ENCODE assay signal across 18 cellular contexts in genomic region chr17:4845128-4845527, GRCh38. TPM values are rescaled to one million over a fixed set of nuclear protein-coding genes. Genes with fewer than 3 reads are reported as not detected.
DNase-seq lines count a peak whose midpoint lies in the region; ATAC-seq and TF ChIP-seq lines count a peak whose summit lies in the region.
"Had no signal": no experiment of that assay in that cellular context is flagged by ENCODE, and none has a peak within 500 bp of the region (broad histone marks: within the 10 kb centered on the region; RNA-seq: fewer than 3 reads in every experiment).

No MANE protein-coding gene starts in this region.

- H3K4me1 ChIP-seq in RWPE2 (ENCODE audit: insufficient read depth, poor library complexity, severe bottlenecking) (peaks cover 48% of the 10 kb centered on the region), lower lobe of right lung (peaks cover 70% of the 10 kb centered on the region)

- H3K27ac ChIP-seq in RWPE2 (ENCODE audit: poor library complexity, severe bottlenecking): peak overlapping the region; percentile 99
- peak overlapping the region; percentile 14 for H3K27ac ChIP-seq in lower lobe of right lung
- H3K27ac ChIP-seq: C4-2B had no signal

- H3K9me3 ChIP-seq in RWPE2 (ENCODE audit: severe bottlenecking) (no peaks in the 10 kb centered on the region), lower lobe of right lung (no peaks in the 10 kb centered on the region)
- H3K9me3 ChIP-seq: heart right ventricle, tibial nerve had no signal

- intact Hi-C loops in lower lobe of right lung (cut with DNase I): no loop called here

- TF ChIP-seq CTCF in RWPE2 (IDR thresholded peaks at IDR 0.05; ENCODE audit: poor library complexity, severe bottlenecking): no peak
- no peak for TF ChIP-seq CTCF in lower lobe of right lung (IDR thresholded peaks at IDR 0.05)

- no peak for ATAC-seq in RWPE2 (ENCODE audit: low read depth)
- ATAC-seq in lower lobe of right lung: peak; percentile 67 to 74
- no peak for ATAC-seq in GM19463 (IDR thresholded peaks at IDR 0.05; ENCODE audit: unreplicated experiment)
- ATAC-seq: activated CD4-positive, alpha-beta T cell treated with anti-CD3 and anti-CD28 coated beads for 36 hours had no signal

- H3K27me3 ChIP-seq in RWPE2 (ENCODE audit: insufficient read depth, poor library complexity, severe bottlenecking) (no peaks in the 10 kb centered on the region), lower lobe of right lung (ENCODE audit: low read depth) (no peaks in the 10 kb centered on the region)
- H3K27me3 ChIP-seq: heart right ventricle, tibial nerve had no signal

- H3K4me3 ChIP-seq in RWPE2 (ENCODE audit: severe bottlenecking): no peak overlapping the region
- no peak overlapping the region for H3K4me3 ChIP-seq in lower lobe of right lung
- H3K4me3 ChIP-seq: heart right ventricle, tibial nerve had no signal

- peaks cover 29% of the 10 kb centered on the region for H3K36me3 ChIP-seq in RWPE2 (ENCODE audit: low read depth)
- H3K36me3 ChIP-seq in lower lobe of right lung: no peaks in the 10 kb centered on the region
- H3K36me3 ChIP-seq: tibial nerve had no signal

- DNase-seq in Ammon's horn (ENCODE audit: low spot score): peak; percentile 65
- DNase-seq in RWPE2 (ENCODE audit: low spot score): no peak
- DNase-seq in lower lobe of right lung: no peak
- no peak for DNase-seq in COLO829 (ENCODE audit: low spot score)
- DNase-seq in SW480 (ENCODE audit: low spot score): no peak
- DNase-seq: activated CD4-positive, alpha-beta T cell treated with anti-CD3 and anti-CD28 coated beads for 36 hours; effector memory CD4-positive, alpha-beta T cell; GOT3; heart right ventricle; mesendoderm; NCI-H2081; NCI-H510A treated with DMSO at 0.1 percent for 48 hours; OCI-M1; T-helper 9 cell had no signal

RNA-seq across cellular contexts. Expression of gene MINK1, which starts 12.0 kb away (rescaled TPM):
- 155 TPM for total RNA-seq in lower lobe of right lung

RNA-seq across cellular contexts. Expression of gene PLD2, which starts 38.2 kb away (rescaled TPM):
- 38.4 TPM for total RNA-seq in lower lobe of right lung

RNA-seq across cellular contexts. Expression of gene PSMB6, which starts 49.2 kb away (rescaled TPM):
- 95.5 TPM for total RNA-seq in lower lobe of right lung

RNA-seq across cellular contexts. Expression of gene C17orf107, which starts 54.2 kb away (rescaled TPM):
- 2.2 TPM for total RNA-seq in lower lobe of right lung
- total RNA-seq: SK-MEL-5 had no signal

Comparison
In these comparisons a context has a peak if more than half of its experiments do, and no peak if none do; other contexts are left out.
1. ATAC-seq: peak in lower lobe of right lung (2 of 2); none in RWPE2 (single experiment) and GM19463 (single experiment).